ENCODE assay signal across 23 cellular contexts in genomic region chr1:204725821-204726448, GRCh38. TPM values are rescaled to one million over a fixed set of nuclear protein-coding genes. Genes with fewer than 3 reads are reported as not detected.
DNase-seq lines count a peak whose midpoint lies in the region; ATAC-seq, FAIRE-seq and TF ChIP-seq lines count a peak whose summit lies in the region.
"Had no signal": no experiment of that assay in that cellular context is flagged by ENCODE, and none has a peak within 500 bp of the region (broad histone marks: within the 10 kb centered on the region; RNA-seq: fewer than 3 reads in every experiment).

No MANE protein-coding gene starts in this region.

- no peaks in the 10 kb centered on the region for H3K36me3 ChIP-seq in mammary epithelial cell (ENCODE audit: insufficient read depth, low read length)
- H3K36me3 ChIP-seq in pancreas = no peaks in the 10 kb centered on the region
- H3K36me3 ChIP-seq in mesenchymal stem cell (ENCODE audit: control insufficient read depth in 1 of 2, insufficient read depth in 2 of 2, low read depth in 1 of 2, low read length in 2 of 2) = no peaks in the 10 kb centered on the region
- H3K36me3 ChIP-seq: gastroesophageal sphincter, upper lobe of right lung had no signal

- H3K27me3 ChIP-seq in mammary epithelial cell (ENCODE audit: insufficient read depth, low read length) (no peaks in the 10 kb centered on the region), pancreas (no peaks in the 10 kb centered on the region), mesenchymal stem cell (ENCODE audit: control insufficient read depth in 1 of 2, insufficient read depth in 1 of 2, low read length in 2 of 2) (peaks cover 8 to 66% of the 10 kb centered on the region in 2 experiments)

- H2BK12ac ChIP-seq in mesenchymal stem cell (ENCODE audit: low read length in 2 of 2) = no peak overlapping the region

- H4K8ac ChIP-seq in mesenchymal stem cell (ENCODE audit: low read length) = no peak overlapping the region

- no peak overlapping the region for H3K4me2 ChIP-seq in mammary epithelial cell (ENCODE audit: insufficient read depth, low read depth, low read length)
- H3K4me2 ChIP-seq in mesenchymal stem cell (ENCODE audit: low read length, poor library complexity, severe bottlenecking) = no peak overlapping the region

- peak; percentile 27 for DNase-seq in NCI-H748 (lab: John Stamatoyannopoulos, UW; ENCODE audit: unreplicated experiment)
- no peak for DNase-seq in NCI-H748 treated with DMSO at 0.1 percent for 48 hours (lab: John Stamatoyannopoulos, UW)
- peak; percentile 19 for DNase-seq in NCI-H226
- peak; percentile 69 for DNase-seq in mammary epithelial cell
- no peak for DNase-seq in pancreas
- DNase-seq in NK-92 treated with Interleukin-12 subunit alpha and Interleukin-12 subunit beta, amount 100 ng/mL, for 24 hours (lab: John Stamatoyannopoulos, UW) = no peak
- no peak for DNase-seq in mesenchymal stem cell
- DNase-seq: activated effector memory CD4-positive, alpha-beta T cell treated with Interleukin-2 at 50 U/mL for 16 hours; DND-41; natural killer cell; NCI-H526; psoas muscle; stimulated activated naive CD8-positive, alpha-beta T cell treated with anti-CD3 and anti-CD28 coated beads, Interleukin-15, Interleukin-2, amounts not matched to agents 100 U/mL and 50 U/mL, for 24 hours; T-cell; upper lobe of right lung had no signal

- H4K20me1 ChIP-seq in mammary epithelial cell (ENCODE audit: insufficient read depth, low read length) = no peaks in the 10 kb centered on the region

- CTCF ChIA-PET in mammary epithelial cell (lab: Charles Lee; ENCODE audit: low non-redundant PET) = no interaction called here

- H2BK15ac ChIP-seq in mesenchymal stem cell (ENCODE audit: low read depth, poor library complexity, severe bottlenecking) = no peak overlapping the region

- FAIRE-seq in pancreas (lab: Jason Lieb, UNC) = no peak
- FAIRE-seq: A204.1, endothelial cell of umbilical vein, H1 had no signal

- H3K27ac ChIP-seq in mammary epithelial cell (ENCODE audit: insufficient read depth, low read depth, low read length) (no peak overlapping the region), pancreas (peak overlapping the region in 2 of 4 donors; percentile 6 to 17), mesenchymal stem cell (ENCODE audit: low read length, poor library complexity, severe bottlenecking) (no peak overlapping the region)
- H3K27ac ChIP-seq: C4-2B, gastroesophageal sphincter, psoas muscle, upper lobe of right lung had no signal

- no peak overlapping the region for H3K18ac ChIP-seq in mesenchymal stem cell (ENCODE audit: low read depth in 1 of 2, low read length in 2 of 2)

- no peaks in the 10 kb centered on the region for H3K9me3 ChIP-seq in mammary epithelial cell (replicated peaks; ENCODE audit: insufficient read depth, low read length)
- H3K9me3 ChIP-seq in pancreas = no peaks in the 10 kb centered on the region
- H3K9me3 ChIP-seq in mesenchymal stem cell (ENCODE audit: control insufficient read depth, low read length) = no peaks in the 10 kb centered on the region
- H3K9me3 ChIP-seq: gastroesophageal sphincter, psoas muscle, upper lobe of right lung had no signal

- H2BK120ac ChIP-seq in mesenchymal stem cell (ENCODE audit: low read depth, low read length) = no peak overlapping the region

- no peaks in the 10 kb centered on the region for H3K79me2 ChIP-seq in mammary epithelial cell (ENCODE audit: insufficient read depth, low read length)

- no peak overlapping the region for H2AK5ac ChIP-seq in mesenchymal stem cell (ENCODE audit: low read length, severe bottlenecking)

- intact Hi-C loops in mammary epithelial cell (cut with micrococcal nuclease) (no loop called here), pancreas (cut with DNase I) (no loop called here)

- dilution Hi-C loops in mammary epithelial cell (cut with HindIII; ENCODE audit: low sequenced_read_pairs) = no loop called here

- H3K79me1 ChIP-seq in mesenchymal stem cell (replicated peaks; ENCODE audit: low read length, poor library complexity, severe bottlenecking) = no peaks in the 10 kb centered on the region

- H4K91ac ChIP-seq in mesenchymal stem cell (ENCODE audit: low read length) = no peak overlapping the region

- no peak for TF ChIP-seq CTCF in mammary epithelial cell (conservative IDR thresholded peaks at IDR 0.05 in 1 of 2, IDR thresholded peaks at IDR 0.05 in 1 of 2; ENCODE audit: extremely low read depth in 1 of 2, insufficient read depth in 1 of 2, low read depth in 1 of 2, low read length in 2 of 2)
- no peak for TF ChIP-seq CTCF in pancreas (IDR thresholded peaks at IDR 0.05)

- H3K4me1 ChIP-seq in mammary epithelial cell (ENCODE audit: insufficient read depth, low read length) = peaks cover 23% of the 10 kb centered on the region
- peaks cover 0 to 17% (median 5%) of the 10 kb centered on the region in 3 donors for H3K4me1 ChIP-seq in pancreas
- peaks cover 7% of the 10 kb centered on the region for H3K4me1 ChIP-seq in mesenchymal stem cell (ENCODE audit: control insufficient read depth, insufficient read depth, low read depth, low read length)
- H3K4me1 ChIP-seq: gastroesophageal sphincter, psoas muscle, upper lobe of right lung had no signal

- H3K23ac ChIP-seq in mesenchymal stem cell (ENCODE audit: low read length in 2 of 2) = no peak overlapping the region

- ATAC-seq in pancreas (peak; percentile 12 to 49 (median 44)), GM18502 (IDR thresholded peaks at IDR 0.05; ENCODE audit: poor library complexity, unreplicated experiment) (no peak)
- ATAC-seq: gastroesophageal sphincter; natural killer cell; psoas muscle; stimulated activated naive CD8-positive, alpha-beta T cell treated with anti-CD3 and anti-CD28 coated beads, Interleukin-15, Interleukin-2, amounts not matched to agents 100 U/mL and 50 U/mL, for 24 hours; T-cell; upper lobe of right lung; WTC11 had no signal

- no peak overlapping the region for H2AFZ ChIP-seq in mammary epithelial cell (ENCODE audit: low read depth, low read length)
- no peak overlapping the region for H2AFZ ChIP-seq in mesenchymal stem cell (ENCODE audit: low read depth, low read length)

- no TSS peak for BruUV-seq in mammary epithelial cell (replicated peaks; lab: Mats Ljungman, UMichigan)

- no peak overlapping the region for H3K14ac ChIP-seq in mesenchymal stem cell (ENCODE audit: low read length in 2 of 2)

- in situ Hi-C loops in mammary epithelial cell (cut with MboI; ENCODE audit: low sequenced_read_pairs in 2 of 2) = no loop called here

- no peak overlapping the region for H3K4me3 ChIP-seq in mammary epithelial cell (replicated peaks in 1 of 3; ENCODE audit: insufficient read depth in 1 of 3, low read depth in 2 of 3, low read length in 3 of 3)
- H3K4me3 ChIP-seq in pancreas = no peak overlapping the region
- no peak overlapping the region for H3K4me3 ChIP-seq in mesenchymal stem cell (ENCODE audit: insufficient read depth in 1 of 2, low read depth in 1 of 2, low read length in 2 of 2)
- H3K4me3 ChIP-seq: gastroesophageal sphincter, lung, psoas muscle, upper lobe of right lung had no signal

- H3K4ac ChIP-seq in mesenchymal stem cell (ENCODE audit: low read depth in 1 of 2, low read length in 2 of 2) = no peak overlapping the region

- no peak overlapping the region for H3K9ac ChIP-seq in mammary epithelial cell (ENCODE audit: insufficient read depth, low read length)
- no peak overlapping the region for H3K9ac ChIP-seq in mesenchymal stem cell (ENCODE audit: low read length)

- WGBS in mammary epithelial cell (ENCODE audit: low coverage, missing lambda C conversion rate) = 74% methylated on average over 9 of the region's 9 CpGs
- WGBS in pancreas, 2 donors = 52 to 55% methylated on average over 9 of the region's 9 CpGs
- 80% methylated on average over 9 of the region's 9 CpGs for WGBS in mesenchymal stem cell

- no peak overlapping the region for H2BK5ac ChIP-seq in mesenchymal stem cell (ENCODE audit: low read depth, low read length, poor library complexity, severe bottlenecking)

RNA-seq across cellular contexts. Expression of gene LRRN2, which starts 40.4 kb away (rescaled TPM):
- total RNA-seq in mammary epithelial cell (under 1 TPM in 1 of 2 donors, not detected in 1; 0.83 TPM), pancreas (1 to 10 TPM in 2 of 6 donors, under 1 TPM in 4; 0.24 to 3.7 (median 0.51) TPM)
- polyA plus RNA-seq in mammary epithelial cell (not detected), pancreas (1 to 10 TPM in 1 of 2 donors, under 1 TPM in 1; 0.65 to 1.1 TPM)
- polyA minus RNA-seq in mammary epithelial cell = not detected
- 11.9 TPM for polyA plus RNA-seq in mesenchymal stem cell (2013, experiment 1 of 2)
- polyA plus RNA-seq in mesenchymal stem cell (2013, experiment 2 of 2) = 11.8 TPM
- total RNA-seq: endothelial cell of umbilical vein had no signal
- polyA plus RNA-seq: endothelial cell of umbilical vein had no signal

Comparison
In these comparisons a context has a peak if more than half of its experiments do, and no peak if none do; other contexts are left out.
1. DNase-seq: peak in NCI-H748 (single experiment), NCI-H226 (single experiment) and mammary epithelial cell (single experiment); none in NCI-H748 treated with DMSO at 0.1 percent for 48 hours (single experiment), pancreas (0 of 6), NK-92 treated with Interleukin-12 subunit alpha and Interleukin-12 subunit beta, amount 100 ng/mL, for 24 hours (single experiment) and mesenchymal stem cell (single experiment).